ENCODE assay signal across 27 cellular contexts in the genomic region with DNA sequence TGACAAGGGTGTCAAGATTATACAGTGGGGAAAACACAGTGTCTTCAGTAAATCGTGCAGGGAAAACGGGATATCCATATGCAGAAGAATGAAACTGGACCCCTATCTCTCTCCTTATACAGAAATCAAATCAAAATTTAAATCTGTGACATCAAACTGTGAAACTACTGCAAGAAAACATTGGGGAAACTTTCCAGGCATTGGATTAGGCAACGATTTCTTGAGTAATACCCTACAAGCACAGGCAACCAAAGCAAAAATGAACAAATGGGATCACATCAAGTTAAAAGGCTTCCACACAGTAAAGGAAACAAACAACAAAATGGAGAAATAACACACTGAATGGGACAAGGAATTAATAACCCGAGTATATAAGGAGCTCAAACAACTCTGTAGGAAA.
"Had no signal": no experiment of that assay in that cellular context is flagged by ENCODE, and none has a peak within 500 bp of the region (broad histone marks: within the 10 kb centered on the region; RNA-seq: fewer than 3 reads in every experiment).

No MANE protein-coding gene starts in this region.

- H3K4me3 ChIP-seq: cardiac muscle cell had no signal

- H3K36me3 ChIP-seq: cardiac muscle cell had no signal

- H3K4me3 Mint-ChIP-seq: activated B cell treated with CpG ODN at 0.5 μM for 24 hours; activated CD4-positive, alpha-beta T cell treated with anti-CD3 and anti-CD28 coated beads, Interleukin-2, amount 10 ng/mL, durations not matched to agents 24 days and 14 days; activated CD8-positive, alpha-beta memory T cell treated with anti-CD3 and anti-CD28 coated beads, Interleukin-2, amount 10 ng/mL, durations not matched to agents 7 days and 5 days; activated naive CD4-positive, alpha-beta T cell treated with anti-CD3 and anti-CD28 coated beads, Interleukin-2, amount 50 U/mL, for 24 hours; activated T-cell treated with anti-CD3 and anti-CD28 coated beads, Interleukin-2, amount 50 U/mL, for 24 hours; activated T-helper 1 cell treated with anti-CD3 and anti-CD28 coated beads, Interleukin-12 subunit alpha, Interleukin-12 subunit beta, Interleukin-2, Interleukin-4 antibody, amounts not matched to agents 30 ng/mL and 10 ng/mL and 1 ng/mL, durations not matched to agents 14 hours and 24 hours and 36 hours; brain; T-helper 1 cell treated with Interleukin-12 subunit alpha and Interleukin-12 subunit beta and Interleukin-4 antibody, amounts not matched to agents 30 μg/mL and 1 μg/mL, for 36 hours had no signal

- ATAC-seq: activated CD8-positive, alpha-beta memory T cell treated with anti-CD3 and anti-CD28 coated beads, Interleukin-2, amount 10 ng/mL, durations not matched to agents 7 days and 5 days; PC-3 had no signal

- DNase-seq: activated B cell treated with CpG ODN at 0.5 μM for 24 hours; activated CD4-positive, alpha-beta T cell treated with anti-CD3 and anti-CD28 coated beads for 1 hour; activated CD4-positive, alpha-beta T cell treated with anti-CD3 and anti-CD28 coated beads, Interleukin-2, amount 10 ng/mL, durations not matched to agents 24 days and 14 days; activated CD4-positive, alpha-beta T cell treated with anti-CD3 and anti-CD28 coated beads, Interleukin-2, amount 50 U/mL, for 48 hours; activated CD8-positive, alpha-beta memory T cell treated with anti-CD3 and anti-CD28 coated beads, Interleukin-2, amount 10 ng/mL, durations not matched to agents 7 days and 5 days; activated effector memory CD4-positive, alpha-beta T cell treated with Interleukin-2 at 50 U/mL for 16 hours; activated naive CD4-positive, alpha-beta T cell; activated T-cell treated with anti-CD3 and anti-CD28 coated beads, Interleukin-2, amount 50 U/mL, for 24 hours; amygdala; IMR-90; Kasumi-1; KBM-7; NCI-H1048; NCI-H1417; NCI-H1694 treated with DMSO at 0.1 percent for 48 hours; NCI-H2029 treated with DMSO at 0.1 percent for 48 hours; NCI-H345; NCI-H510A; NCI-H526 treated with DMSO at 0.1 percent for 48 hours; NK-92 treated with Interleukin-12 subunit alpha and Interleukin-12 subunit beta, amount 100 ng/mL, for 24 hours; PC-3; SHP77 treated with DMSO at 0.1 percent for 48 hours had no signal

- H3K27ac Mint-ChIP-seq: activated B cell treated with CpG ODN at 0.5 μM for 24 hours; activated CD4-positive, alpha-beta T cell treated with anti-CD3 and anti-CD28 coated beads, Interleukin-2, amount 10 ng/mL, durations not matched to agents 24 days and 14 days; activated CD8-positive, alpha-beta memory T cell treated with anti-CD3 and anti-CD28 coated beads, Interleukin-2, amount 10 ng/mL, durations not matched to agents 7 days and 5 days; activated naive CD4-positive, alpha-beta T cell treated with anti-CD3 and anti-CD28 coated beads, Interleukin-2, amount 50 U/mL, for 24 hours; activated T-cell treated with anti-CD3 and anti-CD28 coated beads, Interleukin-2, amount 50 U/mL, for 24 hours; activated T-helper 1 cell treated with anti-CD3 and anti-CD28 coated beads, Interleukin-12 subunit alpha, Interleukin-12 subunit beta, Interleukin-2, Interleukin-4 antibody, amounts not matched to agents 30 ng/mL and 10 ng/mL and 1 ng/mL, durations not matched to agents 14 hours and 24 hours and 36 hours; brain; T-helper 1 cell treated with Interleukin-12 subunit alpha and Interleukin-12 subunit beta and Interleukin-4 antibody, amounts not matched to agents 30 μg/mL and 1 μg/mL, for 36 hours had no signal

- H3K27me3 ChIP-seq: cardiac muscle cell had no signal

- H3K27me3 Mint-ChIP-seq: activated B cell treated with CpG ODN at 0.5 μM for 24 hours; activated CD4-positive, alpha-beta T cell treated with anti-CD3 and anti-CD28 coated beads, Interleukin-2, amount 10 ng/mL, durations not matched to agents 24 days and 14 days; activated CD8-positive, alpha-beta memory T cell treated with anti-CD3 and anti-CD28 coated beads, Interleukin-2, amount 10 ng/mL, durations not matched to agents 7 days and 5 days; activated naive CD4-positive, alpha-beta T cell treated with anti-CD3 and anti-CD28 coated beads, Interleukin-2, amount 50 U/mL, for 24 hours; activated T-cell treated with anti-CD3 and anti-CD28 coated beads, Interleukin-2, amount 50 U/mL, for 24 hours; brain had no signal

- H3K27ac ChIP-seq: cardiac muscle cell had no signal
